1 cellular context compared by ENCODE assay signal in genomic region chr16:85821441-85821901, GRCh38.
TF ChIP-seq lines count a peak whose summit lies in the region.

No MANE protein-coding gene starts in this region.

TF ChIP-seq in HepG2, 621 proteins besides CTCF, POLR2A, EP300 and RAD21 (continued from another document and continues in another):
- TF ChIP-seq REPIN1 (CRISPR knock-in tag; IDR thresholded peaks at IDR 0.05; ENCODE audit: borderline replicate concordance, low read depth): 0 out of 2 replicates have a peak, but pooled peaks have one; percentile 34
- TF ChIP-seq ZNF678 (CRISPR knock-in tag; IDR thresholded peaks at IDR 0.05): no peak
- TF ChIP-seq ZSCAN31 (CRISPR knock-in tag; IDR thresholded peaks at IDR 0.05; ENCODE audit: low read depth): no peak
- TF ChIP-seq MIER3 (CRISPR knock-in tag; IDR thresholded peaks at IDR 0.05; ENCODE audit: borderline replicate concordance): no peak
- TF ChIP-seq, protein P1, sequence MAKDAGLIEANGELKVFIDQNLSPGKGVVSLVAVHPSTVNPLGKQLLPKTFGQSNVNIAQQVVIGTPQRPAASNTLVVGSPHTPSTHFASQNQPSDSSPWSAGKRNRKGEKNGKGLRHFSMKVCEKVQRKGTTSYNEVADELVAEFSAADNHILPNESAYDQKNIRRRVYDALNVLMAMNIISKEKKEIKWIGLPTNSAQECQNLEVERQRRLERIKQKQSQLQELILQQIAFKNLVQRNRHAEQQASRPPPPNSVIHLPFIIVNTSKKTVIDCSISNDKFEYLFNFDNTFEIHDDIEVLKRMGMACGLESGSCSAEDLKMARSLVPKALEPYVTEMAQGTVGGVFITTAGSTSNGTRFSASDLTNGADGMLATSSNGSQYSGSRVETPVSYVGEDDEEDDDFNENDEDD (CRISPR knock-in tag; IDR thresholded peaks at IDR 0.05; ENCODE audit: borderline replicate concordance): peak; percentile 58; the same call in 1 of the 2 replicates
- TF ChIP-seq TOE1 (CRISPR knock-in tag; IDR thresholded peaks at IDR 0.05): no peak
- no peak for TF ChIP-seq ARNT (IDR thresholded peaks at IDR 0.05)
- no peak for TF ChIP-seq ZNF329 (CRISPR knock-in tag; IDR thresholded peaks at IDR 0.05; ENCODE audit: low read depth)
- TF ChIP-seq PTBP1 (IDR thresholded peaks at IDR 0.05; ENCODE audit: low read depth, low read length, poor library complexity, severe bottlenecking): peak; percentile 70
- no peak for TF ChIP-seq THYN1 (CRISPR knock-in tag; IDR thresholded peaks at IDR 0.05; ENCODE audit: borderline replicate concordance, low read depth)
- no peak for TF ChIP-seq MNT (IDR thresholded peaks at IDR 0.05)
- no peak for TF ChIP-seq SOX6 (IDR thresholded peaks at IDR 0.05)
- no peak for TF ChIP-seq SOX6 (CRISPR knock-in tag; IDR thresholded peaks at IDR 0.05)
- TF ChIP-seq ZNF709 (CRISPR knock-in tag; IDR thresholded peaks at IDR 0.05): no peak
- no peak for TF ChIP-seq ZNF260 (CRISPR knock-in tag; IDR thresholded peaks at IDR 0.05; ENCODE audit: borderline replicate concordance, low read depth)
- no peak for TF ChIP-seq FOXA3 (CRISPR knock-in tag; IDR thresholded peaks at IDR 0.05)
- TF ChIP-seq DRAP1 (CRISPR knock-in tag; IDR thresholded peaks at IDR 0.05): 0 out of 2 replicates have a peak, but pooled peaks have one; percentile 34
- TF ChIP-seq CCDC6 (CRISPR knock-in tag; IDR thresholded peaks at IDR 0.05): 0 out of 2 replicates have a peak, but pooled peaks have one; percentile 49
- TF ChIP-seq MZF1 (CRISPR knock-in tag; IDR thresholded peaks at IDR 0.05; ENCODE audit: borderline replicate concordance): no peak
- no peak for TF ChIP-seq NFKBIZ (CRISPR knock-in tag; IDR thresholded peaks at IDR 0.05)
- TF ChIP-seq JARID2 (CRISPR knock-in tag; IDR thresholded peaks at IDR 0.05; ENCODE audit: insufficient replicate concordance): peak; percentile 39
- TF ChIP-seq NFE2L1 (CRISPR knock-in tag; IDR thresholded peaks at IDR 0.05; ENCODE audit: borderline replicate concordance): no peak
- TF ChIP-seq ZNF691 (CRISPR knock-in tag; IDR thresholded peaks at IDR 0.05; ENCODE audit: borderline replicate concordance, low read depth): peak; percentile 27; the same call in 1 of the 2 replicates
- TF ChIP-seq ZNF446 (CRISPR knock-in tag; IDR thresholded peaks at IDR 0.05): no peak
- TF ChIP-seq ZNF282 (IDR thresholded peaks at IDR 0.05; ENCODE audit: partially characterized antibody): no peak
- no peak for TF ChIP-seq JUNB (CRISPR knock-in tag; IDR thresholded peaks at IDR 0.05; ENCODE audit: borderline replicate concordance)
- peak; percentile 76 for TF ChIP-seq SALL1 (CRISPR knock-in tag; IDR thresholded peaks at IDR 0.05)
- TF ChIP-seq, protein P2, sequence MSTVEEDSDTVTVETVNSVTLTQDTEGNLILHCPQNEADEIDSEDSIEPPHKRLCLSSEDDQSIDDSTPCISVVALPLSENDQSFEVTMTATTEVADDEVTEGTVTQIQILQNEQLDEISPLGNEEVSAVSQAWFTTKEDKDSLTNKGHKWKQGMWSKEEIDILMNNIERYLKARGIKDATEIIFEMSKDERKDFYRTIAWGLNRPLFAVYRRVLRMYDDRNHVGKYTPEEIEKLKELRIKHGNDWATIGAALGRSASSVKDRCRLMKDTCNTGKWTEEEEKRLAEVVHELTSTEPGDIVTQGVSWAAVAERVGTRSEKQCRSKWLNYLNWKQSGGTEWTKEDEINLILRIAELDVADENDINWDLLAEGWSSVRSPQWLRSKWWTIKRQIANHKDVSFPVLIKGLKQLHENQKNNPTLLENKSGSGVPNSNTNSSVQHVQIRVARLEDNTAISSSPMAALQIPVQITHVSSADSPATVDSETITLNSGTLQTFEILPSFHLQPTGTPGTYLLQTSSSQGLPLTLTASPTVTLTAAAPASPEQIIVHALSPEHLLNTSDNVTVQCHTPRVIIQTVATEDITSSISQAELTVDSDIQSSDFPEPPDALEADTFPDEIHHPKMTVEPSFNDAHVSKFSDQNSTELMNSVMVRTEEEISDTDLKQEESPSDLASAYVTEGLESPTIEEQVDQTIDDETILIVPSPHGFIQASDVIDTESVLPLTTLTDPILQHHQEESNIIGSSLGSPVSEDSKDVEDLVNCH (CRISPR knock-in tag; IDR thresholded peaks at IDR 0.05): no peak
- TF ChIP-seq, protein P3, sequence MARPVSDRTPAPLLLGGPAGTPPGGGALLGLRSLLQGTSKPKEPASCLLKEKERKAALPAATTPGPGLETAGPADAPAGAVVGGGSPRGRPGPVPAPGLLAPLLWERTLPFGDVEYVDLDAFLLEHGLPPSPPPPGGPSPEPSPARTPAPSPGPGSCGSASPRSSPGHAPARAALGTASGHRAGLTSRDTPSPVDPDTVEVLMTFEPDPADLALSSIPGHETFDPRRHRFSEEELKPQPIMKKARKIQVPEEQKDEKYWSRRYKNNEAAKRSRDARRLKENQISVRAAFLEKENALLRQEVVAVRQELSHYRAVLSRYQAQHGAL (CRISPR knock-in tag; IDR thresholded peaks at IDR 0.05; ENCODE audit: not compliant biosample characterization): no peak
- TF ChIP-seq, protein P4, sequence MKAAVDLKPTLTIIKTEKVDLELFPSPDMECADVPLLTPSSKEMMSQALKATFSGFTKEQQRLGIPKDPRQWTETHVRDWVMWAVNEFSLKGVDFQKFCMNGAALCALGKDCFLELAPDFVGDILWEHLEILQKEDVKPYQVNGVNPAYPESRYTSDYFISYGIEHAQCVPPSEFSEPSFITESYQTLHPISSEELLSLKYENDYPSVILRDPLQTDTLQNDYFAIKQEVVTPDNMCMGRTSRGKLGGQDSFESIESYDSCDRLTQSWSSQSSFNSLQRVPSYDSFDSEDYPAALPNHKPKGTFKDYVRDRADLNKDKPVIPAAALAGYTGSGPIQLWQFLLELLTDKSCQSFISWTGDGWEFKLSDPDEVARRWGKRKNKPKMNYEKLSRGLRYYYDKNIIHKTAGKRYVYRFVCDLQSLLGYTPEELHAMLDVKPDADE (CRISPR knock-in tag; IDR thresholded peaks at IDR 0.05): no peak
- TF ChIP-seq MBNL3 (CRISPR knock-in tag; conservative IDR thresholded peaks at IDR 0.05): no peak
- no peak for TF ChIP-seq IKZF5 (CRISPR knock-in tag; IDR thresholded peaks at IDR 0.05)
- TF ChIP-seq ZNF318 (CRISPR knock-in tag; IDR thresholded peaks at IDR 0.05): no peak
- no peak for TF ChIP-seq SP4 (CRISPR knock-in tag; IDR thresholded peaks at IDR 0.05)
- no peak for TF ChIP-seq ZBTB3 (CRISPR knock-in tag; IDR thresholded peaks at IDR 0.05; ENCODE audit: borderline replicate concordance, low read depth)
- TF ChIP-seq ATF1 (CRISPR knock-in tag; IDR thresholded peaks at IDR 0.05): no peak
- no peak for TF ChIP-seq SP5 (CRISPR knock-in tag; IDR thresholded peaks at IDR 0.05; ENCODE audit: borderline replicate concordance, low read depth)
- TF ChIP-seq CSRNP2 (CRISPR knock-in tag; conservative IDR thresholded peaks at IDR 0.05; ENCODE audit: low read depth): no peak
- TF ChIP-seq, protein P5, sequence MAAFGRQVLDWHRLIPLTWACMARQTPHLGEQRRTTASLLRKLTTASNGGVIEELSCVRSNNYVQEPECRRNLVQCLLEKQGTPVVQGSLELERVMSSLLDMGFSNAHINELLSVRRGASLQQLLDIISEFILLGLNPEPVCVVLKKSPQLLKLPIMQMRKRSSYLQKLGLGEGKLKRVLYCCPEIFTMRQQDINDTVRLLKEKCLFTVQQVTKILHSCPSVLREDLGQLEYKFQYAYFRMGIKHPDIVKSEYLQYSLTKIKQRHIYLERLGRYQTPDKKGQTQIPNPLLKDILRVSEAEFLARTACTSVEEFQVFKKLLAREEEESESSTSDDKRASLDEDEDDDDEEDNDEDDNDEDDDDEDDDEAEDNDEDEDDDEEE (CRISPR knock-in tag; IDR thresholded peaks at IDR 0.05): no peak
